ENCODE assay signal across 28 cellular contexts in the genomic region with DNA sequence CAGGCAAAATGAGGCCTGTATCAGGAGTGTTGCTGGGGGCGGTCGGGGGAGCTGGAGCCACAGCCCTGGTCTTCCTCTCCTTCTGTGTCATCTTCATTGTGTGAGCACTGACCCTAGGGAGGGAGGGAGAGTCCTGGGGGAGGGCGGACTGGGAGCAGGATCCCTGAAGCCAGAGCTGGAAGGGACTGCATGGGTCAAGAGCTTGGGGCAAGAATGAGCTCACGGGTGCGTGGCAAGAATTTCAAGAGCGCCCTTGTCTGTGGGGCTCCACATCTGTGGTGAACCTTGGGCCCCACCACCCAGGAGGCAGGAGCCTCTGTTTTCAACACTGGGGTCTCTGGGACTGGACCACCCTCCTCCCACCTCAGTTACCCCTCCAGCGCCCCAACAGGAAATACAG. TPM values are rescaled to one million over a fixed set of nuclear protein-coding genes. Genes with fewer than 3 reads are reported as not detected.
"Had no signal": no experiment of that assay in that cellular context is flagged by ENCODE, and none has a peak within 500 bp of the region (broad histone marks: within the 10 kb centered on the region; RNA-seq: fewer than 3 reads in every experiment).

No MANE protein-coding gene starts in this region.

- H3K27ac Mint-ChIP-seq: activated B cell treated with CpG ODN at 0.5 μM for 24 hours; activated CD4-positive, alpha-beta T cell treated with anti-CD3 and anti-CD28 coated beads, Interleukin-2, amount 10 ng/mL, durations not matched to agents 24 days and 14 days; activated naive CD4-positive, alpha-beta T cell treated with anti-CD3 and anti-CD28 coated beads, Interleukin-2, amount 10 ng/mL, durations not matched to agents 7 days and 5 days; activated naive CD8-positive, alpha-beta T cell treated with anti-CD3 and anti-CD28 coated beads for 36 hours; activated T-helper 17 cell treated with anti-CD3 and anti-CD28 coated beads, Interleukin-2, amount 50 U/mL, for 72 hours; T-cell had no signal

- H3K27me3 Mint-ChIP-seq: activated naive CD8-positive, alpha-beta T cell treated with anti-CD3 and anti-CD28 coated beads for 36 hours had no signal

- H3K4me1 Mint-ChIP-seq: activated CD4-positive, alpha-beta T cell treated with anti-CD3 and anti-CD28 coated beads, Interleukin-2, amount 10 ng/mL, durations not matched to agents 24 days and 14 days; activated naive CD4-positive, alpha-beta T cell treated with anti-CD3 and anti-CD28 coated beads, Interleukin-2, amount 10 ng/mL, durations not matched to agents 7 days and 5 days; activated naive CD8-positive, alpha-beta T cell treated with anti-CD3 and anti-CD28 coated beads for 36 hours; activated T-helper 17 cell treated with anti-CD3 and anti-CD28 coated beads, Interleukin-2, amount 50 U/mL, for 72 hours had no signal

- H3K36me3 Mint-ChIP-seq: activated naive CD4-positive, alpha-beta T cell treated with anti-CD3 and anti-CD28 coated beads, Interleukin-2, amount 10 ng/mL, durations not matched to agents 7 days and 5 days; activated naive CD8-positive, alpha-beta T cell treated with anti-CD3 and anti-CD28 coated beads for 36 hours; T-cell had no signal

- H3K36me3 ChIP-seq: brain microvascular endothelial cell, cardiac muscle cell had no signal

- H3K27me3 ChIP-seq: brain microvascular endothelial cell, cardiac muscle cell had no signal

- H3K4me3 ChIP-seq: cardiac muscle cell, SK-N-MC had no signal

- H3K4me3 Mint-ChIP-seq: activated B cell treated with CpG ODN at 0.5 μM for 24 hours; activated CD4-positive, alpha-beta T cell treated with anti-CD3 and anti-CD28 coated beads, Interleukin-2, amount 10 ng/mL, durations not matched to agents 24 days and 14 days; activated naive CD4-positive, alpha-beta T cell treated with anti-CD3 and anti-CD28 coated beads, Interleukin-2, amount 10 ng/mL, durations not matched to agents 7 days and 5 days; activated naive CD8-positive, alpha-beta T cell treated with anti-CD3 and anti-CD28 coated beads for 36 hours; activated T-helper 17 cell treated with anti-CD3 and anti-CD28 coated beads, Interleukin-2, amount 50 U/mL, for 72 hours; T-cell had no signal

- H3K9me3 Mint-ChIP-seq: activated B cell treated with CpG ODN at 0.5 μM for 24 hours; activated naive CD4-positive, alpha-beta T cell treated with anti-CD3 and anti-CD28 coated beads, Interleukin-2, amount 10 ng/mL, durations not matched to agents 7 days and 5 days; activated naive CD8-positive, alpha-beta T cell treated with anti-CD3 and anti-CD28 coated beads for 36 hours; activated T-helper 17 cell treated with anti-CD3 and anti-CD28 coated beads, Interleukin-2, amount 50 U/mL, for 72 hours; T-cell had no signal

- FAIRE-seq: TTC549 had no signal

- H3K27ac ChIP-seq: brain microvascular endothelial cell, cardiac muscle cell, KMS-11, SK-N-MC had no signal

- DNase-seq: activated B cell treated with CpG ODN at 0.5 μM for 24 hours; activated CD4-positive, alpha-beta T cell treated with anti-CD3 and anti-CD28 coated beads for 1 hour; activated CD4-positive, alpha-beta T cell treated with anti-CD3 and anti-CD28 coated beads, Interleukin-2, amount 10 ng/mL, durations not matched to agents 24 days and 14 days; activated CD4-positive, alpha-beta T cell treated with anti-CD3 and anti-CD28 coated beads, Interleukin-2, amount 50 U/mL, for 48 hours; activated gamma-delta T cell; activated naive CD4-positive, alpha-beta T cell treated with anti-CD3 and anti-CD28 coated beads, Interleukin-2, amount 10 ng/mL, durations not matched to agents 7 days and 5 days; activated naive CD8-positive, alpha-beta T cell treated with anti-CD3 and anti-CD28 coated beads for 36 hours; activated T-cell treated with anti-CD3 and anti-CD28 coated beads for 4 hours; brain microvascular endothelial cell; NCI-H1092; NCI-H1417 treated with DMSO at 0.1 percent for 48 hours; NCI-H1694; NCI-H2029; NCI-H345; NCI-H510A; NCI-H526 treated with DMSO at 0.1 percent for 48 hours; NCI-H82; T-cell; T-helper 2 cell; T1000 had no signal

RNA-seq across cellular contexts. Expression of a gene that starts 4.7 kb away (rescaled TPM):
- total RNA-seq: activated B cell treated with CpG ODN at 0.5 μM for 24 hours; activated CD4-positive, alpha-beta T cell treated with anti-CD3 and anti-CD28 coated beads, Interleukin-2, amount 10 ng/mL, durations not matched to agents 24 days and 14 days; activated naive CD8-positive, alpha-beta T cell treated with anti-CD3 and anti-CD28 coated beads for 36 hours; activated T-helper 17 cell treated with anti-CD3 and anti-CD28 coated beads, Interleukin-2, amount 50 U/mL, for 72 hours; cardiac muscle cell; MCF 10A; OCI-LY7; RPMI7951 had no signal

RNA-seq across cellular contexts. Expression of a gene that starts 22.0 kb away (rescaled TPM):
- total RNA-seq: cardiac muscle cell, MCF 10A, OCI-LY7, RPMI7951 had no signal
